1 cellular context compared by ENCODE assay signal in the genomic region with DNA sequence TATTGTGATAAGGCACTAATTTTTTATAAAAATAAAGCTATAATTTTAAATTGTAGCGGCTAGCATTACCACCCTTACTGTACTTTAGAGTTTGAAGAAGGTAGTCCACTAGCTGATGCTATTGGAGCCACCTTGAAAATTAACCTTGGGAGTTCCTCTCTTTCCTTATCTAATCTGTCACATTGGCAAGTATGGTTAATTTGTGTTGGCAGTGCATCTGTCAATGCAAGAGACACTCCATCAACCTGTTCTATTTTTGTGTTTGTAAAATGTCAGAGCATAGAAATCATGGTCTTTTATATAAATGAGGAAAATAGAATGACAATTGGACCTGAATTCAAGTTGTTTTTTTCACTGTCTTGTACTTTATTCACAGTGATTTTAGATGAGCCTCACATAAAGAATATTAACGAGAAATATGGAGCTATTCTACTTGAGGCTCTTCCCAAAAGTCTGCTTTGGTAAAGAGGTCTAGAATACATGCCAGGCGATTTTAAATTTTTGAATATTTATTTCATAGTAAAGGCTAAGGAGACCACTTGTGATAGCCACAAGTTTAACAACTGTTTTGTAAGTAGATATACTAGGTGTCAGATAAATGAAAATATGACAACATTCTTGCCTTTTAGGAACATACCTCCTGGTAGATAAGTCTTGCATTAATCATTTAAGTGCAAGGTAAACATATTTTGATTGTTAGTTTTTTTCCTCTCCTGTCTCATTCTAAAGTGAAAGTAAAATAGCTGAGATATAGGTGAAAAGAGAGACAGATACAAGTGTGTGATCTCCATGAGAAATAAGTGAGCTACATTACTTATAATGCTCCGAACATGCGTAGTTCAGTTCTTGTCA.
TF ChIP-seq lines count a peak whose summit lies in the region.

No MANE protein-coding gene starts in this region.

TF ChIP-seq in GM12878, 131 proteins besides CTCF, POLR2A, EP300 and RAD21:
- TF ChIP-seq, protein P1, sequence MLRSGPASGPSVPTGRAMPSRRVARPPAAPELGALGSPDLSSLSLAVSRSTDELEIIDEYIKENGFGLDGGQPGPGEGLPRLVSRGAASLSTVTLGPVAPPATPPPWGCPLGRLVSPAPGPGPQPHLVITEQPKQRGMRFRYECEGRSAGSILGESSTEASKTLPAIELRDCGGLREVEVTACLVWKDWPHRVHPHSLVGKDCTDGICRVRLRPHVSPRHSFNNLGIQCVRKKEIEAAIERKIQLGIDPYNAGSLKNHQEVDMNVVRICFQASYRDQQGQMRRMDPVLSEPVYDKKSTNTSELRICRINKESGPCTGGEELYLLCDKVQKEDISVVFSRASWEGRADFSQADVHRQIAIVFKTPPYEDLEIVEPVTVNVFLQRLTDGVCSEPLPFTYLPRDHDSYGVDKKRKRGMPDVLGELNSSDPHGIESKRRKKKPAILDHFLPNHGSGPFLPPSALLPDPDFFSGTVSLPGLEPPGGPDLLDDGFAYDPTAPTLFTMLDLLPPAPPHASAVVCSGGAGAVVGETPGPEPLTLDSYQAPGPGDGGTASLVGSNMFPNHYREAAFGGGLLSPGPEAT (IDR thresholded peaks at IDR 0.05; ENCODE audit: low read depth), result no peak
- TF ChIP-seq, protein P2, sequence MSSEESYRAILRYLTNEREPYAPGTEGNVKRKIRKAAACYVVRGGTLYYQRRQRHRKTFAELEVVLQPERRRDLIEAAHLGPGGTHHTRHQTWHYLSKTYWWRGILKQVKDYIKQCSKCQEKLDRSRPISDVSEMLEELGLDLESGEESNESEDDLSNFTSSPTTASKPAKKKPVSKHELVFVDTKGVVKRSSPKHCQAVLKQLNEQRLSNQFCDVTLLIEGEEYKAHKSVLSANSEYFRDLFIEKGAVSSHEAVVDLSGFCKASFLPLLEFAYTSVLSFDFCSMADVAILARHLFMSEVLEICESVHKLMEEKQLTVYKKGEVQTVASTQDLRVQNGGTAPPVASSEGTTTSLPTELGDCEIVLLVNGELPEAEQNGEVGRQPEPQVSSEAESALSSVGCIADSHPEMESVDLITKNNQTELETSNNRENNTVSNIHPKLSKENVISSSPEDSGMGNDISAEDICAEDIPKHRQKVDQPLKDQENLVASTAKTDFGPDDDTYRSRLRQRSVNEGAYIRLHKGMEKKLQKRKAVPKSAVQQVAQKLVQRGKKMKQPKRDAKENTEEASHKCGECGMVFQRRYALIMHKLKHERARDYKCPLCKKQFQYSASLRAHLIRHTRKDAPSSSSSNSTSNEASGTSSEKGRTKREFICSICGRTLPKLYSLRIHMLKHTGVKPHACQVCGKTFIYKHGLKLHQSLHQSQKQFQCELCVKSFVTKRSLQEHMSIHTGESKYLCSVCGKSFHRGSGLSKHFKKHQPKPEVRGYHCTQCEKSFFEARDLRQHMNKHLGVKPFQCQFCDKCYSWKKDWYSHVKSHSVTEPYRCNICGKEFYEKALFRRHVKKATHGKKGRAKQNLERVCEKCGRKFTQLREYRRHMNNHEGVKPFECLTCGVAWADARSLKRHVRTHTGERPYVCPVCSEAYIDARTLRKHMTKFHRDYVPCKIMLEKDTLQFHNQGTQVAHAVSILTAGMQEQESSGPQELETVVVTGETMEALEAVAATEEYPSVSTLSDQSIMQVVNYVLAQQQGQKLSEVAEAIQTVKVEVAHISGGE (CRISPR knock-in tag; IDR thresholded peaks at IDR 0.05), result no peak
- TF ChIP-seq CHD1 (IDR thresholded peaks at IDR 0.05; ENCODE audit: low read depth, low read length), result no peak
- no peak for TF ChIP-seq SIN3A (IDR thresholded peaks at IDR 0.05; ENCODE audit: low read depth, low read length)
- TF ChIP-seq NR2C2 (IDR thresholded peaks at IDR 0.05; ENCODE audit: borderline replicate concordance, control insufficient read depth, insufficient read length, low read depth), result no peak
- TF ChIP-seq PML (IDR thresholded peaks at IDR 0.05; ENCODE audit: low read length), result no peak
